8 cellular contexts compared by ENCODE assay signal in genomic region chr17:21573961-21574610, GRCh38.
DNase-seq lines count a peak whose midpoint lies in the region; ATAC-seq and TF ChIP-seq lines count a peak whose summit lies in the region.

No MANE protein-coding gene starts in this region.

- TF ChIP-seq CTCF in AG10803 (conservative IDR thresholded peaks at IDR 0.05; ENCODE audit: low read length) = no peak
- TF ChIP-seq CTCF in colonic mucosa (IDR thresholded peaks at IDR 0.05) = no peak
- TF ChIP-seq CTCF in transverse colon (IDR thresholded peaks at IDR 0.05) = no peak

- H3K4me1 ChIP-seq in colonic mucosa = no peaks in the 10 kb centered on the region
- H3K4me1 ChIP-seq in mucosa of rectum (ENCODE audit: control insufficient read depth in 2 of 2, insufficient read depth in 2 of 2, low read length in 2 of 2) = no peaks in the 10 kb centered on the region
- no peaks in the 10 kb centered on the region for H3K4me1 ChIP-seq in transverse colon

- ATAC-seq in GM21825 (IDR thresholded peaks at IDR 0.05; ENCODE audit: unreplicated experiment) (no peak), GM18861 (IDR thresholded peaks at IDR 0.05; ENCODE audit: unreplicated experiment) (no peak)

- H3K36me3 ChIP-seq in colonic mucosa = no peaks in the 10 kb centered on the region
- H3K36me3 ChIP-seq in mucosa of rectum (ENCODE audit: control insufficient read depth in 2 of 2, insufficient read depth in 2 of 2, low read length in 2 of 2) = no peaks in the 10 kb centered on the region
- H3K36me3 ChIP-seq in transverse colon = no peaks in the 10 kb centered on the region

- in situ Hi-C loops in transverse colon (cut with MboI; ENCODE audit: low pct_ligation_motif_present in 1 of 4, low pct_unique_long_range_greater_than_20kb in 1 of 4, low sequenced_read_pairs in 3 of 4) = no loop called here

- DNase-seq in AG10803 (ENCODE audit: low read depth) = peak; percentile 63
- DNase-seq in T follicular helper cell (ENCODE audit: low read depth) = peak; percentile 33
- DNase-seq in colonic mucosa = peak; percentile 54
- peak; percentile 38 for DNase-seq in transverse colon
- no peak for DNase-seq in 8988T

- no peak for TF ChIP-seq EP300 in transverse colon (IDR thresholded peaks at IDR 0.05; ENCODE audit: low read depth)

- H3K27ac ChIP-seq in colonic mucosa (no peak overlapping the region), mucosa of rectum (ENCODE audit: low read depth in 2 of 2, low read length in 2 of 2) (no peak overlapping the region), transverse colon (peak overlapping the region in 1 of 4 donors; percentile 52)

- intact Hi-C loops in colonic mucosa (cut with DNase I) = no loop called here
- intact Hi-C loops in transverse colon (cut with DNase I; ENCODE audit: low total_unique reads) = no loop called here

- H3K27me3 ChIP-seq in colonic mucosa (no peaks in the 10 kb centered on the region), mucosa of rectum (ENCODE audit: control insufficient read depth in 2 of 2, insufficient read depth in 2 of 2, low read length in 2 of 2) (no peaks in the 10 kb centered on the region), transverse colon (no peaks in the 10 kb centered on the region)

- no peak for TF ChIP-seq POLR2A in transverse colon (IDR thresholded peaks at IDR 0.05)

- H3K9me3 ChIP-seq in colonic mucosa (no peaks in the 10 kb centered on the region), mucosa of rectum (ENCODE audit: control insufficient read depth in 2 of 2, low read length in 2 of 2) (no peaks in the 10 kb centered on the region), transverse colon (no peaks in the 10 kb centered on the region)

- H3K9ac ChIP-seq in colonic mucosa (ENCODE audit: low read depth in 2 of 2, low read length in 2 of 2) (no peak overlapping the region), mucosa of rectum (ENCODE audit: low read depth in 1 of 2, low read length in 2 of 2) (peak overlapping the region in 1 of 2 donors; percentile 44)

- peak overlapping the region; percentile 60 for H3K4me3 ChIP-seq in AG10803 (ENCODE audit: low read length)
- peak overlapping the region; percentile 30 for H3K4me3 ChIP-seq in colonic mucosa
- peak overlapping the region; percentile 38 to 67 for H3K4me3 ChIP-seq in mucosa of rectum (ENCODE audit: low read length in 2 of 2)
- peak overlapping the region in 3 of 4 donors; percentile 30 to 48 (median 33) for H3K4me3 ChIP-seq in transverse colon

- 64 to 78% methylated on average over 2 to 35 of the region's 39 CpGs for WGBS in transverse colon (ENCODE audit: low coverage in 1 of 2), 2 donors
